Comparison of ENCODE assay signal across 1 cellular context in genomic region chr6:158322724-158323560, GRCh38.
TF ChIP-seq lines count a peak whose summit lies in the region.

No MANE protein-coding gene starts in this region.

TF ChIP-seq in K562, 482 proteins besides CTCF, POLR2A, EP300 and RAD21 (continued from another document):
- no peak for TF ChIP-seq DEAF1 (CRISPR knock-in tag; IDR thresholded peaks at IDR 0.05)
- TF ChIP-seq, protein P1, sequence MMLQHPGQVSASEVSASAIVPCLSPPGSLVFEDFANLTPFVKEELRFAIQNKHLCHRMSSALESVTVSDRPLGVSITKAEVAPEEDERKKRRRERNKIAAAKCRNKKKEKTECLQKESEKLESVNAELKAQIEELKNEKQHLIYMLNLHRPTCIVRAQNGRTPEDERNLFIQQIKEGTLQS (IDR thresholded peaks at IDR 0.05) = peak; percentile 56
- TF ChIP-seq, protein P1 (CRISPR knock-in tag; conservative IDR thresholded peaks at IDR 0.05) = no peak
- no peak for TF ChIP-seq POLR3G (IDR thresholded peaks at IDR 0.05; ENCODE audit: extremely low read depth, insufficient read length, insufficient replicate concordance)
